19 cellular contexts compared by ENCODE assay signal in the genomic region with DNA sequence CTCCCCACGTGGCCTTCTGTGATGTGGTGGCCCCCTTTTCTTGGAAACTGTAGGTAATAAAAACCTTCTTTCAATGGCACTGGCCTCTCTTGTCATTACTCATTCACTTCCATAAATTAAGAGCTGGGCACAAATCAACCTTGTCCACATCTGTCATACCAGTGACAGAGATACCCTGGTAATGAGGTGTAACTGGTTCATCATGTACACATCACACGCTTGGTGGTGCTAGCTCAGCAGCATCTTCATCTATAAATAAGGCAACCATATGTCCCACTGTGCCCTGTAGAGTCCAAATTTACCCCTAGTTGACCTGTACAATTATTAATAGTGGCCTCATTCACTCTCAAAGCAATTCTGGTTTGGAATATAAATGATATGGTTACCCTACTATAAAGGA.
DNase-seq lines count a peak whose midpoint lies in the region; ATAC-seq and TF ChIP-seq lines count a peak whose summit lies in the region.
"Had no signal": no experiment of that assay in that cellular context is flagged by ENCODE, and none has a peak within 500 bp of the region (broad histone marks: within the 10 kb centered on the region; RNA-seq: fewer than 3 reads in every experiment).

No MANE protein-coding gene starts in this region.

- H3K4me1 ChIP-seq in SK-N-SH (ENCODE audit: control insufficient read depth in 1 of 2, insufficient read depth in 2 of 2, low read depth in 1 of 2, low read length in 1 of 2) (peaks cover 3 to 42% of the 10 kb centered on the region in 2 experiments; a peak in 3 of 4 replicates), lower lobe of right lung (peaks cover 44% of the 10 kb centered on the region)

- ATAC-seq in GM18858 (IDR thresholded peaks at IDR 0.05; ENCODE audit: unreplicated experiment) (peak; percentile 23), HG02610 (IDR thresholded peaks at IDR 0.05; ENCODE audit: unreplicated experiment) (peak; percentile 25), lower lobe of right lung (no peak)
- ATAC-seq: K562, Panc1 had no signal

- H3K79me2 ChIP-seq in SK-N-SH (ENCODE audit: insufficient read depth): no peaks in the 10 kb centered on the region

- H3K4me1 Mint-ChIP-seq in dendritic cell treated with granulocyte-macrophage colony-stimulating factor and Interleukin-4, amounts not matched to agents 40 ng/mL and 50 ng/mL, for 4 days (ENCODE audit: low read depth): peaks cover 63% of the 10 kb centered on the region

- H3K9me3 ChIP-seq in SK-N-SH (no peaks in the 10 kb centered on the region), lower lobe of right lung (no peaks in the 10 kb centered on the region)

- intact Hi-C loops in dendritic cell treated with granulocyte-macrophage colony-stimulating factor and Interleukin-4, amounts not matched to agents 40 ng/mL and 50 ng/mL, for 4 days (cut with micrococcal nuclease): no loop called here
- intact Hi-C loops in lower lobe of right lung (cut with DNase I): no loop called here

- H3K27ac Mint-ChIP-seq in dendritic cell treated with granulocyte-macrophage colony-stimulating factor and Interleukin-4, amounts not matched to agents 40 ng/mL and 50 ng/mL, for 4 days: peak overlapping the region; percentile 28
- H3K27ac Mint-ChIP-seq: CD8-positive, alpha-beta memory T cell had no signal

- H4K20me1 ChIP-seq in SK-N-SH (ENCODE audit: insufficient read depth): no peaks in the 10 kb centered on the region

- DNase-seq in NCI-H1436 (lab: John Stamatoyannopoulos, UW): no peak
- DNase-seq in RKO (ENCODE audit: low spot score): no peak
- no peak for DNase-seq in SK-N-SH
- DNase-seq in lower lobe of right lung: no peak
- DNase-seq: CD8-positive, alpha-beta memory T cell; DMS 273 treated with DMSO at 0.1 percent for 48 hours; NCI-H1092 treated with DMSO at 0.1 percent for 48 hours; NCI-H146; NCI-H1930; NCI-H2107; NCI-H2227 treated with DMSO at 0.1 percent for 48 hours; NCI-H526 treated with DMSO at 0.1 percent for 48 hours; SHP77 treated with DMSO at 0.1 percent for 48 hours had no signal

- TF ChIP-seq RAD21 in SK-N-SH (IDR thresholded peaks at IDR 0.05; ENCODE audit: low read length): no peak

- no peaks in the 10 kb centered on the region for H3K9me2 ChIP-seq in SK-N-SH

- peaks cover 14% of the 10 kb centered on the region for H3K27me3 Mint-ChIP-seq in dendritic cell treated with granulocyte-macrophage colony-stimulating factor and Interleukin-4, amounts not matched to agents 40 ng/mL and 50 ng/mL, for 4 days

- H3F3A ChIP-seq in SK-N-SH (replicated peaks; ENCODE audit: insufficient read depth): no peaks in the 10 kb centered on the region

- POLR2A ChIA-PET in SK-N-SH (lab: Yijun Ruan, JAX): no interaction called here

- no peak overlapping the region for H3K9ac ChIP-seq in SK-N-SH

- CTCF ChIA-PET in SK-N-SH (lab: Yijun Ruan, JAX): interaction anchor here (0.6 to 3.0 kb wide), 12 partner anchors 12 to 728 kb away, joined by 3 to 9 read pairs (median 4); no protein-coding TSS in a partner anchor

- no peak overlapping the region for H3K4me2 ChIP-seq in SK-N-SH

- H3K9me3 Mint-ChIP-seq in dendritic cell treated with granulocyte-macrophage colony-stimulating factor and Interleukin-4, amounts not matched to agents 40 ng/mL and 50 ng/mL, for 4 days: no peaks in the 10 kb centered on the region
- H3K9me3 Mint-ChIP-seq: CD8-positive, alpha-beta memory T cell had no signal

- H3K27me3 ChIP-seq in SK-N-SH (ENCODE audit: insufficient read depth): no peaks in the 10 kb centered on the region
- H3K27me3 ChIP-seq in lower lobe of right lung (ENCODE audit: low read depth): no peaks in the 10 kb centered on the region

- no peaks in the 10 kb centered on the region for H3K36me3 Mint-ChIP-seq in dendritic cell treated with granulocyte-macrophage colony-stimulating factor and Interleukin-4, amounts not matched to agents 40 ng/mL and 50 ng/mL, for 4 days (ENCODE audit: low read depth)

- no peak overlapping the region for H3K27ac ChIP-seq in SK-N-SH (ENCODE audit: low read depth in 2 of 2, low read length in 1 of 2)
- H3K27ac ChIP-seq in lower lobe of right lung: no peak overlapping the region
- H3K27ac ChIP-seq: C4-2B had no signal

- 44% methylated on average over 2 of the region's 2 CpGs for WGBS in SK-N-SH (ENCODE audit: low lambda C conversion rate)

- no peak overlapping the region for H3K4me3 ChIP-seq in SK-N-SH (ENCODE audit: low read depth in 2 of 2, low read length in 1 of 2)
- no peak overlapping the region for H3K4me3 ChIP-seq in lower lobe of right lung
- H3K4me3 ChIP-seq: K562 had no signal

- H3K36me3 ChIP-seq in SK-N-SH (replicated peaks in 1 of 2; ENCODE audit: control insufficient read depth in 1 of 2, insufficient read depth in 2 of 2, low read length in 1 of 2) (no peaks in the 10 kb centered on the region), lower lobe of right lung (no peaks in the 10 kb centered on the region)

- H3K4me3 Mint-ChIP-seq in dendritic cell treated with granulocyte-macrophage colony-stimulating factor and Interleukin-4, amounts not matched to agents 40 ng/mL and 50 ng/mL, for 4 days: no peak overlapping the region
- H3K4me3 Mint-ChIP-seq: CD8-positive, alpha-beta memory T cell had no signal

- TF ChIP-seq EP300 in SK-N-SH (IDR thresholded peaks at IDR 0.05; ENCODE audit: borderline replicate concordance in 1 of 2, low read depth in 1 of 2, low read length in 1 of 2): no peak

- H2AFZ ChIP-seq in SK-N-SH (ENCODE audit: low read depth): no peak overlapping the region

- TF ChIP-seq CTCF in SK-N-SH (IDR thresholded peaks at IDR 0.05): no peak
- TF ChIP-seq CTCF in lower lobe of right lung (IDR thresholded peaks at IDR 0.05): no peak

TF ChIP-seq in SK-N-SH, 30 proteins besides CTCF, POLR2A, EP300 and RAD21 (continues in another document):
- TF ChIP-seq RXRA (IDR thresholded peaks at IDR 0.05; ENCODE audit: borderline replicate concordance, low read depth) (no peak), ELF1 (IDR thresholded peaks at IDR 0.05) (no peak), RCOR1 (IDR thresholded peaks at IDR 0.05; ENCODE audit: low read length) (no peak), TCF12 (IDR thresholded peaks at IDR 0.05) (no peak), TAF1 (IDR thresholded peaks at IDR 0.05; ENCODE audit: borderline replicate concordance, low read depth, low read length) (no peak), JUND (IDR thresholded peaks at IDR 0.05) (no peak), GABPA (IDR thresholded peaks at IDR 0.05; ENCODE audit: low read depth) (no peak), CHD2 (IDR thresholded peaks at IDR 0.05; ENCODE audit: low read length, partially characterized antibody) (no peak), FOXM1 (IDR thresholded peaks at IDR 0.05; ENCODE audit: low read depth) (no peak), FOSL2 (IDR thresholded peaks at IDR 0.05; ENCODE audit: borderline replicate concordance, low read depth) (no peak)
- TF ChIP-seq, protein P1, sequence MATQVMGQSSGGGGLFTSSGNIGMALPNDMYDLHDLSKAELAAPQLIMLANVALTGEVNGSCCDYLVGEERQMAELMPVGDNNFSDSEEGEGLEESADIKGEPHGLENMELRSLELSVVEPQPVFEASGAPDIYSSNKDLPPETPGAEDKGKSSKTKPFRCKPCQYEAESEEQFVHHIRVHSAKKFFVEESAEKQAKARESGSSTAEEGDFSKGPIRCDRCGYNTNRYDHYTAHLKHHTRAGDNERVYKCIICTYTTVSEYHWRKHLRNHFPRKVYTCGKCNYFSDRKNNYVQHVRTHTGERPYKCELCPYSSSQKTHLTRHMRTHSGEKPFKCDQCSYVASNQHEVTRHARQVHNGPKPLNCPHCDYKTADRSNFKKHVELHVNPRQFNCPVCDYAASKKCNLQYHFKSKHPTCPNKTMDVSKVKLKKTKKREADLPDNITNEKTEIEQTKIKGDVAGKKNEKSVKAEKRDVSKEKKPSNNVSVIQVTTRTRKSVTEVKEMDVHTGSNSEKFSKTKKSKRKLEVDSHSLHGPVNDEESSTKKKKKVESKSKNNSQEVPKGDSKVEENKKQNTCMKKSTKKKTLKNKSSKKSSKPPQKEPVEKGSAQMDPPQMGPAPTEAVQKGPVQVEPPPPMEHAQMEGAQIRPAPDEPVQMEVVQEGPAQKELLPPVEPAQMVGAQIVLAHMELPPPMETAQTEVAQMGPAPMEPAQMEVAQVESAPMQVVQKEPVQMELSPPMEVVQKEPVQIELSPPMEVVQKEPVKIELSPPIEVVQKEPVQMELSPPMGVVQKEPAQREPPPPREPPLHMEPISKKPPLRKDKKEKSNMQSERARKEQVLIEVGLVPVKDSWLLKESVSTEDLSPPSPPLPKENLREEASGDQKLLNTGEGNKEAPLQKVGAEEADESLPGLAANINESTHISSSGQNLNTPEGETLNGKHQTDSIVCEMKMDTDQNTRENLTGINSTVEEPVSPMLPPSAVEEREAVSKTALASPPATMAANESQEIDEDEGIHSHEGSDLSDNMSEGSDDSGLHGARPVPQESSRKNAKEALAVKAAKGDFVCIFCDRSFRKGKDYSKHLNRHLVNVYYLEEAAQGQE (IDR thresholded peaks at IDR 0.05; ENCODE audit: low read depth, low read length): no peak
- TF ChIP-seq, protein P2, sequence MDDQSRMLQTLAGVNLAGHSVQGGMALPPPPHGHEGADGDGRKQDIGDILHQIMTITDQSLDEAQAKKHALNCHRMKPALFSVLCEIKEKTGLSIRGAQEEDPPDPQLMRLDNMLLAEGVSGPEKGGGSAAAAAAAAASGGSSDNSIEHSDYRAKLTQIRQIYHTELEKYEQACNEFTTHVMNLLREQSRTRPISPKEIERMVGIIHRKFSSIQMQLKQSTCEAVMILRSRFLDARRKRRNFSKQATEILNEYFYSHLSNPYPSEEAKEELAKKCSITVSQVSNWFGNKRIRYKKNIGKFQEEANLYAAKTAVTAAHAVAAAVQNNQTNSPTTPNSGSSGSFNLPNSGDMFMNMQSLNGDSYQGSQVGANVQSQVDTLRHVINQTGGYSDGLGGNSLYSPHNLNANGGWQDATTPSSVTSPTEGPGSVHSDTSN (IDR thresholded peaks at IDR 0.05): no peak
- TF ChIP-seq, protein P3, sequence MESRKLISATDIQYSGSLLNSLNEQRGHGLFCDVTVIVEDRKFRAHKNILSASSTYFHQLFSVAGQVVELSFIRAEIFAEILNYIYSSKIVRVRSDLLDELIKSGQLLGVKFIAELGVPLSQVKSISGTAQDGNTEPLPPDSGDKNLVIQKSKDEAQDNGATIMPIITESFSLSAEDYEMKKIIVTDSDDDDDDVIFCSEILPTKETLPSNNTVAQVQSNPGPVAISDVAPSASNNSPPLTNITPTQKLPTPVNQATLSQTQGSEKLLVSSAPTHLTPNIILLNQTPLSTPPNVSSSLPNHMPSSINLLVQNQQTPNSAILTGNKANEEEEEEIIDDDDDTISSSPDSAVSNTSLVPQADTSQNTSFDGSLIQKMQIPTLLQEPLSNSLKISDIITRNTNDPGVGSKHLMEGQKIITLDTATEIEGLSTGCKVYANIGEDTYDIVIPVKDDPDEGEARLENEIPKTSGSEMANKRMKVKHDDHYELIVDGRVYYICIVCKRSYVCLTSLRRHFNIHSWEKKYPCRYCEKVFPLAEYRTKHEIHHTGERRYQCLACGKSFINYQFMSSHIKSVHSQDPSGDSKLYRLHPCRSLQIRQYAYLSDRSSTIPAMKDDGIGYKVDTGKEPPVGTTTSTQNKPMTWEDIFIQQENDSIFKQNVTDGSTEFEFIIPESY (IDR thresholded peaks at IDR 0.05; ENCODE audit: borderline replicate concordance, low read depth): no peak

Comparison
In these comparisons a context has a peak if more than half of its experiments do, and no peak if none do; other contexts are left out.
1. ATAC-seq: peak in GM18858 (single experiment) and HG02610 (single experiment); none in lower lobe of right lung (0 of 2).